In the genomic region with DNA sequence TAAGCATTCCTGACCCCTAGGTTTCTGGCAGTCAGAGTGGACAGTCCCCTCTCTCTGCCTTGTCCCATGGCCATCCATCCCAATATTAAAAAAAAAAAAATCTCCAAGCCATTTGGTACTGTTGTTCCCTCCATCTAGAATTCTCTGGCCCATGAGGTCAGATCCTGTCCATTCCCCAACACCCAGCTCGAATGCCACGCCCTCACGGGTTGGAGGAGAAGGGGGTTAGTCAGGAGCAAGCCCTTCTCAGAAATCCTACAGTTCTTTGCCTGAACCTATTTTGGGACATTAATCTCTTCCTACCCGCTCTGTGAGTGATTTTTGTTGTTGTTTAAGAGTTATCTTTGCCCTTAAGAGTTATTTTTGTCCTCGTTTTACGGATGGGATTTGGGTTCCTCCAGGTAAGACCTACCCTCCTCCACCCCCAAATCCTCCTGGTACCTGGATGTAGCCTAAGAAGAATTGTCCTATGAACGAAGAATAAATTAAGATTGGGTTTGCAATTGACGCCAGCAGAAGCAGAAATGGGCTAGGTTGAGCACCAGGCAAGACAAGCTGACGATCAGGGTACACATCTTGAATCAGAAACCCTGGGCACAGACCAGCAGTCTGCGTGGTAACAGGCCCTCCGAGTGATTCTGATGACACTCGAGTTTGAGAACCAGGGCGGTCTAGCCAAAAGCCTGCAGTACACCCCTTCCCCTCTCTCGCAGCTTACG, we compare ENCODE assay signal across 11 cellular contexts.
DNase-seq lines count a peak whose midpoint lies in the region; ATAC-seq and TF ChIP-seq lines count a peak whose summit lies in the region.
"Had no signal": no experiment of that assay in that cellular context is flagged by ENCODE, and none has a peak within 500 bp of the region (broad histone marks: within the 10 kb centered on the region; RNA-seq: fewer than 3 reads in every experiment).

No MANE protein-coding gene starts in this region.

- in situ Hi-C loops in astrocyte of the cerebellum (cut with HindIII; ENCODE audit: low sequenced_read_pairs): no loop called here

- H3K36me3 ChIP-seq in stomach smooth muscle (ENCODE audit: control insufficient read depth in 2 of 2, insufficient read depth in 2 of 2, low read length in 2 of 2): no peaks in the 10 kb centered on the region
- H3K36me3 ChIP-seq in effector memory CD4-positive, alpha-beta T cell (ENCODE audit: control insufficient read depth, insufficient read depth, low read length): no peaks in the 10 kb centered on the region

- peak overlapping the region; percentile 6 for H3K27ac ChIP-seq in layer of hippocampus (ENCODE audit: low read depth, low read length)
- no peak overlapping the region for H3K27ac ChIP-seq in stomach smooth muscle (ENCODE audit: low read length)
- no peak overlapping the region for H3K27ac ChIP-seq in effector memory CD4-positive, alpha-beta T cell (ENCODE audit: insufficient read depth, low read length, poor library complexity, severe bottlenecking)

- peak; percentile 24 for DNase-seq in activated T-cell treated with anti-CD3 and anti-CD28 coated beads, Interleukin-2, amount 50 U/mL, for 1 hour
- no peak for DNase-seq in activated T-cell treated with anti-CD3 and anti-CD28 coated beads, Interleukin-2, amount 50 U/mL, for 48 hours
- DNase-seq in astrocyte of the cerebellum (ENCODE audit: low read depth) (no peak), SW480 (ENCODE audit: low spot score) (no peak)
- DNase-seq in effector memory CD4-positive, alpha-beta T cell: no peak
- DNase-seq: activated gamma-delta T cell treated with Interleukin-2 at 50 U/mL for 16 hours, AML-193, NCI-H1048 had no signal

- peaks cover 0 to 5% of the 10 kb centered on the region in 2 donors for H3K9me3 ChIP-seq in stomach smooth muscle (ENCODE audit: control insufficient read depth in 2 of 2, low read length in 2 of 2)
- no peaks in the 10 kb centered on the region for H3K9me3 ChIP-seq in effector memory CD4-positive, alpha-beta T cell (ENCODE audit: control insufficient read depth, low read length)

- peaks cover 10% of the 10 kb centered on the region for H3K4me1 ChIP-seq in stomach smooth muscle (ENCODE audit: control insufficient read depth, insufficient read depth, low read length)
- peaks cover 3% of the 10 kb centered on the region for H3K4me1 ChIP-seq in effector memory CD4-positive, alpha-beta T cell (ENCODE audit: control insufficient read depth, insufficient read depth, low read length, poor library complexity, severe bottlenecking)

- ATAC-seq in HG02938 (IDR thresholded peaks at IDR 0.05; ENCODE audit: unreplicated experiment): no peak

- no peaks in the 10 kb centered on the region for H3K27me3 ChIP-seq in layer of hippocampus (ENCODE audit: control insufficient read depth, insufficient read depth, low read length)
- peaks cover 0 to 9% of the 10 kb centered on the region in 2 donors for H3K27me3 ChIP-seq in stomach smooth muscle (ENCODE audit: control insufficient read depth in 1 of 2, insufficient read depth in 2 of 2, low read length in 2 of 2)
- H3K27me3 ChIP-seq in effector memory CD4-positive, alpha-beta T cell (replicated peaks; ENCODE audit: control insufficient read depth, insufficient read depth, low read length, poor library complexity, severe bottlenecking): no peaks in the 10 kb centered on the region

- H3K4me3 ChIP-seq in astrocyte of the cerebellum (ENCODE audit: low read depth, low read length) (peak overlapping the region; percentile 48), stomach smooth muscle (ENCODE audit: low read length in 2 of 2) (peak overlapping the region; percentile 44 to 68)
- no peak overlapping the region for H3K4me3 ChIP-seq in effector memory CD4-positive, alpha-beta T cell (ENCODE audit: insufficient read depth, low read depth, low read length, poor library complexity, severe bottlenecking)

- no peak overlapping the region for H3K9ac ChIP-seq in stomach smooth muscle (ENCODE audit: low read length in 2 of 2)

- TF ChIP-seq CTCF in astrocyte of the cerebellum (IDR thresholded peaks at IDR 0.05; ENCODE audit: low read depth, low read length, missing control alignments): no peak
